9 cellular contexts compared by ENCODE assay signal in genomic region chr4:7630559-7631287, GRCh38.
A peak's percentile ranks its signal among the peaks of the same experiment; 100 is the strongest.
DNase-seq lines count a peak whose midpoint lies in the region; ATAC-seq and TF ChIP-seq lines count a peak whose summit lies in the region.
"Had no signal": no experiment of that assay in that cellular context is flagged by ENCODE, and none has a peak within 500 bp of the region (broad histone marks: within the 10 kb centered on the region; RNA-seq: fewer than 3 reads in every experiment).

No MANE protein-coding gene starts in this region.

- no peak overlapping the region for H3K9ac ChIP-seq in liver (ENCODE audit: low read depth in 1 of 2, low read length in 2 of 2)

- H3K27ac ChIP-seq in caudate nucleus (ENCODE audit: low read depth, low read length) (no peak overlapping the region), liver (ENCODE audit: low read depth in 1 of 2, low read length in 2 of 2) (no peak overlapping the region)

- no peaks in the 10 kb centered on the region for H3K9me3 ChIP-seq in liver (ENCODE audit: control insufficient read depth in 4 of 4, low read length in 3 of 4)

- H3K27me3 ChIP-seq in liver (ENCODE audit: control insufficient read depth in 4 of 4, insufficient read depth in 4 of 4, low read length in 3 of 4), result peaks cover 0 to 3% (median 0%) of the 10 kb centered on the region in 4 donors

- DNase-seq in 8988T (peak; percentile 77), LNCaP clone FGC (ENCODE audit: low read depth) (peak; percentile 30), caudate nucleus (lab: John Stamatoyannopoulos, UW) (peak in 50 of 61 donors; percentile 4 to 88 (median 39))
- DNase-seq: CD4-positive, CD25-positive, alpha-beta regulatory T cell had no signal

- peaks cover 0 to 8% (median under 1%) of the 10 kb centered on the region in 4 donors for H3K4me1 ChIP-seq in liver (ENCODE audit: control insufficient read depth in 4 of 4, insufficient read depth in 4 of 4, low read length in 3 of 4)

- WGBS in liver, result 51% methylated on average over 18 of the region's 18 CpGs

- TF ChIP-seq CTCF in LNCaP clone FGC (IDR thresholded peaks at IDR 0.05; ENCODE audit: control insufficient read depth, extremely low read depth, insufficient read depth) (no peak), liver (IDR thresholded peaks at IDR 0.05; ENCODE audit: low read depth, low read length, missing input control) (no peak)

- no peak for ATAC-seq in GM21360 (IDR thresholded peaks at IDR 0.05; ENCODE audit: unreplicated experiment)
- no peak for ATAC-seq in HG03095 (IDR thresholded peaks at IDR 0.05; ENCODE audit: unreplicated experiment)
- no peak for ATAC-seq in GM18867 (IDR thresholded peaks at IDR 0.05; ENCODE audit: unreplicated experiment)
- no peak for ATAC-seq in GM21529 (IDR thresholded peaks at IDR 0.05; ENCODE audit: unreplicated experiment)

- H3K4me3 ChIP-seq in LNCaP clone FGC (ENCODE audit: low read depth, low read length) (no peak overlapping the region), liver (ENCODE audit: low read depth in 1 of 3, low read length in 3 of 3) (no peak overlapping the region)

- peak; percentile 19 to 62 for TF ChIP-seq RAD21 in liver (IDR thresholded peaks at IDR 0.05)

- H3K36me3 ChIP-seq in liver (ENCODE audit: control insufficient read depth in 4 of 4, insufficient read depth in 3 of 4, low read depth in 1 of 4, low read length in 3 of 4), result no peaks in the 10 kb centered on the region

TF ChIP-seq in liver, 16 proteins besides CTCF, POLR2A, EP300 and RAD21:
- TF ChIP-seq SP1 (IDR thresholded peaks at IDR 0.05) (no peak), ZBTB33 (IDR thresholded peaks at IDR 0.05) (no peak), GABPA (IDR thresholded peaks at IDR 0.05 in 1 of 2, conservative IDR thresholded peaks at IDR 0.05 in 1 of 2) (no peak), FOXA2 (IDR thresholded peaks at IDR 0.05) (no peak), JUND (IDR thresholded peaks at IDR 0.05) (peak in 1 of 2 donors; percentile 29), FOXA1 (IDR thresholded peaks at IDR 0.05) (no peak), HNF4A (conservative IDR thresholded peaks at IDR 0.05) (peak in 1 of 2 donors; percentile 2), TAF1 (conservative IDR thresholded peaks at IDR 0.05) (no peak), RXRA (IDR thresholded peaks at IDR 0.05) (no peak), ATF3 (IDR thresholded peaks at IDR 0.05) (no peak), MAX (IDR thresholded peaks at IDR 0.05) (no peak), YY1 (IDR thresholded peaks at IDR 0.05) (no peak), HNF4G (IDR thresholded peaks at IDR 0.05) (no peak)
